Comparison of ENCODE assay signal across 11 cellular contexts in the genomic region with DNA sequence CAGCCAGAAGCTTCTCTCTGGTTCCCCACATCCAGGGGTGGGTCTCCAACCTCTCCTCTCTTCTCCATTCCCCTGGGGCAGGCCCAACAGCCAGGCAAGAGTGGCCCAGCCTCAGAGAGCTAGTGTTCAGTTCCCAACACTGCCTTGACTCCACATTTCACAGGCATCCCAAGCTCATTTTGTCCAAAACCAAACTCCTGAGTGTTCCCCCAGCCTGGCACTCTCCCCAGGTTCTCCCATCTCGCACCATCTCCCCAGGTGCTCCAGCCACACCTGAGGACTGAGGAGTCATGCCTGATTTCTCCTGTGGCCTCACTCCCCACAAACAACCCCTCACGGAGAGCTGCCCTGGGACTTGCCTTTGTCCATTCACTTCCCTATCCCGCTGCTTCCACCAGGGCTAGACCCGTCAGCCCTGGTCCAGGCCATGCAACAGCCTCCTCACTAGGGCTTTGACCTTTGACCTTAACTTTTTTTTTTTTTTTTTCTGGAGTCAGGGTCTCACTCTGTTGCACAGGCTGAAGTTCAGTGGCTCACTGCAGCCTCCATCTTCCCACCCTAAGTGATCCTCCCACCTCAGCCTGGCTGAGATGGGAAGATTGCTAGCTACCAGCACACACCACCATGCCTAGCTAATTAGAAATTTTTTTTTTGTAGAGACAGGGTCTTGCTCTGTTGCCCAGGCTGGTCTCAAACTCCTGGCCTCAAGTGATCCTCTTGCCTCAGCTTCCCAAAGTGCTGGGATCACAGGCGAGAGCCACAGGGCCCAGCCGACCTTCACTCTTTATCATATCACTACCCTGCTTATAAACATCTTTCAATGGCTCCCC. TPM values are rescaled to one million over a fixed set of nuclear protein-coding genes. Genes with fewer than 3 reads are reported as not detected.
DNase-seq lines count a peak whose midpoint lies in the region; ATAC-seq, FAIRE-seq and TF ChIP-seq lines count a peak whose summit lies in the region.
"Had no signal": no experiment of that assay in that cellular context is flagged by ENCODE, and none has a peak within 500 bp of the region (broad histone marks: within the 10 kb centered on the region; RNA-seq: fewer than 3 reads in every experiment).

No MANE protein-coding gene starts in this region.

- WGBS in HepG2 (ENCODE audit: low lambda C conversion rate) = 32% methylated on average over 6 of the region's 6 CpGs

- no peaks in the 10 kb centered on the region for H3K27me3 ChIP-seq in A673 (replicated peaks; ENCODE audit: insufficient read depth, low read depth, low read length, poor library complexity)
- H3K27me3 ChIP-seq in HepG2 (ENCODE audit: control insufficient read depth in 1 of 2, insufficient read depth in 2 of 2, low read length in 2 of 2) = no peaks in the 10 kb centered on the region
- H3K27me3 ChIP-seq: testis had no signal

- H3K4me1 ChIP-seq in A673 (ENCODE audit: insufficient read depth, low read length, poor library complexity, severe bottlenecking) (peaks cover 51% of the 10 kb centered on the region), HepG2 (ENCODE audit: insufficient read depth, low read length) (peaks cover 86% of the 10 kb centered on the region)

- POLR2A ChIA-PET in A673 (lab: Charles Lee; ENCODE audit: low non-redundant PET) = interaction anchor here (0.6 kb wide), 1 partner anchor 237 kb away, joined by 6 read pairs; the partner anchor contains the start of gene ARID3B
- POLR2A ChIA-PET in RWPE1 (lab: Yijun Ruan, JAX; ENCODE audit: low non-redundant PET) = no interaction called here
- POLR2A ChIA-PET in HepG2 (lab: Yijun Ruan, JAX) = interaction anchor here (0.7 to 2.3 kb wide), 7 partner anchors 9 to 590 kb away, joined by 3 to 7 read pairs (median 5); partner anchors contain the start of genes CLK3, CYP1A1 and MAN2C1

- no peak overlapping the region for H3K4me3 ChIP-seq in A673 (ENCODE audit: low read depth, low read length, poor library complexity, severe bottlenecking)
- peak overlapping the region in 1 of 3 experiments; percentile 51; a peak in 2 of 6 replicates for H3K4me3 ChIP-seq in HepG2 (replicated peaks in 1 of 3; ENCODE audit: insufficient read depth in 1 of 3, low read depth in 2 of 3, low read length in 3 of 3)
- H3K4me3 ChIP-seq: testis had no signal

- H3K79me2 ChIP-seq in HepG2 (ENCODE audit: insufficient read depth, low read length) = peaks cover 5% of the 10 kb centered on the region

- H3K9me3 ChIP-seq in A673 (ENCODE audit: low read depth, low read length, poor library complexity, severe bottlenecking) (no peaks in the 10 kb centered on the region), HepG2 (ENCODE audit: low read length) (no peaks in the 10 kb centered on the region)
- H3K9me3 ChIP-seq: testis had no signal

- no peak for TF ChIP-seq RAD21 in HepG2 (CRISPR knock-in tag; IDR thresholded peaks at IDR 0.05)

- BruUV-seq in A673 (replicated peaks; lab: Mats Ljungman, UMichigan) = no TSS peak
- BruUV-seq in HepG2 (replicated peaks; lab: Mats Ljungman, UMichigan) = no TSS peak

- DNase-seq in A673 (ENCODE audit: low spot score) = no peak
- DNase-seq in RWPE1 (ENCODE audit: low spot score) = no peak
- no peak for DNase-seq in HepG2 (ENCODE audit: low spot score)
- DNase-seq in DMS153 (lab: John Stamatoyannopoulos, UW) = no peak
- DNase-seq in HTR-8/SVneo (ENCODE audit: insufficient read length, low spot score) = no peak
- DNase-seq in iPS-NIHi7 (ENCODE audit: extremely low spot score) = no peak
- DNase-seq: NCI-H187, testis had no signal

- ATAC-seq in GM18861 (IDR thresholded peaks at IDR 0.05; ENCODE audit: unreplicated experiment) (peak; percentile 0), HepG2 (peak; percentile 51), HG02763 (IDR thresholded peaks at IDR 0.05; ENCODE audit: unreplicated experiment) (no peak)
- ATAC-seq: SK-N-SH treated with all-trans-retinoic acid at 6 μM for 48 hours had no signal

- intact Hi-C loops in A673 (cut with micrococcal nuclease; ENCODE audit: unreplicated experiment) (loop anchor here (10.0 kb wide), 1 partner anchor 427 kb away; the partner anchor contains the start of gene C15orf39), HepG2 (cut with micrococcal nuclease; ENCODE audit: unreplicated experiment) (no loop called here)

- H3K27ac ChIP-seq in A673 (ENCODE audit: low read depth, low read length, poor library complexity, severe bottlenecking) = peak overlapping the region; percentile 81
- H3K27ac ChIP-seq in RWPE1 = peak overlapping the region; percentile 13
- peak overlapping the region; percentile 1 for H3K27ac ChIP-seq in HepG2 (ENCODE audit: extremely low read length, insufficient read depth, low read length)

- in situ Hi-C loops in HepG2 (cut with HindIII; ENCODE audit: extremely low pct_ligation_motif_present, low pct_unique_long_range_greater_than_20kb) = loop anchor here (10.0 kb wide), 1 partner anchor 177 kb away; the partner anchor contains the start of gene RPP25

- CTCF ChIA-PET in A673 (lab: Charles Lee) (interaction anchor here (0.7 to 1.4 kb wide), 5 partner anchors 8 to 173 kb away, joined by 3 to 6 read pairs (median 5); no protein-coding TSS in a partner anchor), RWPE1 (lab: Yijun Ruan, JAX) (interaction anchor here (0.6 to 2.3 kb wide), 5 partner anchors 9 to 340 kb away, joined by 4 to 10 read pairs (median 5); no protein-coding TSS in a partner anchor), HepG2 (lab: Yijun Ruan, JAX; ENCODE audit: low intra/inter-chr PET ratio, low total read pairs) (interaction anchor here (2.5 kb wide), 1 partner anchor 22 kb away, joined by 6 read pairs; no protein-coding TSS in a partner anchor)

- FAIRE-seq in HepG2 (lab: Jason Lieb, UNC) = peak; percentile 12
- FAIRE-seq in HTR-8/SVneo (lab: Jason Lieb, UNC) = no peak

- no peaks in the 10 kb centered on the region for H3K36me3 ChIP-seq in A673 (ENCODE audit: insufficient read depth, low read length, poor library complexity, severe bottlenecking)
- H3K36me3 ChIP-seq in HepG2 (replicated peaks in 1 of 2; ENCODE audit: control insufficient read depth in 1 of 2, insufficient read depth in 2 of 2, low read length in 2 of 2) = no peaks in the 10 kb centered on the region

- peak overlapping the region; percentile 13; the same call in 1 of the 2 replicates for H3K9ac ChIP-seq in HepG2 (ENCODE audit: insufficient read depth, low read depth, low read length)

- peak overlapping the region; percentile 81 for H3K4me2 ChIP-seq in HepG2 (ENCODE audit: low read depth, low read length)

- no peak for TF ChIP-seq EP300 in HepG2 (IDR thresholded peaks at IDR 0.05; ENCODE audit: low read depth in 2 of 2, low read length in 2 of 2)
- TF ChIP-seq EP300 in HepG2 (CRISPR knock-in tag; IDR thresholded peaks at IDR 0.05; ENCODE audit: borderline replicate concordance) = no peak

- H2AFZ ChIP-seq in HepG2 (ENCODE audit: low read length) = no peak overlapping the region

- TF ChIP-seq CTCF in A673 (conservative IDR thresholded peaks at IDR 0.05; ENCODE audit: low read depth, low read length) = no peak
- no peak for TF ChIP-seq CTCF in RWPE1 (conservative IDR thresholded peaks at IDR 0.05; ENCODE audit: low read depth)
- TF ChIP-seq CTCF in HepG2 (CRISPR knock-in tag; IDR thresholded peaks at IDR 0.05) = no peak

- no peaks in the 10 kb centered on the region for H4K20me1 ChIP-seq in HepG2 (ENCODE audit: insufficient read depth, low read length)

- no peak for TF ChIP-seq POLR2A in HepG2 (IDR thresholded peaks at IDR 0.05; ENCODE audit: insufficient read depth in 1 of 2, low read depth in 2 of 2, low read length in 2 of 2)

RNA-seq across cellular contexts. Expression of gene CSK, which starts 3.9 kb away (rescaled TPM):
- total RNA-seq in A673 (2021) (90.8 and 103 TPM in 2 replicates), HepG2 (2016; rRNA removed; fragmentation: Illumina TruSeq; extraction: Trizol) (20.6 and 21.3 TPM in 2 replicates)
- total RNA-seq in HepG2 (2016; cell fraction: cytosol; rRNA removed; fragmentation: Illumina TruSeq; extraction: Trizol; ENCODE audit: low read depth) = 8.5 and 9.2 TPM in 2 replicates
- total RNA-seq in HepG2 (2016; cell fraction: insoluble cytoplasmic fraction; rRNA removed; fragmentation: Illumina TruSeq; extraction: Trizol) = 17.5 and 21.5 TPM in 2 replicates
- total RNA-seq in HepG2 (2016; cell fraction: membrane; rRNA removed; fragmentation: Illumina TruSeq; extraction: Trizol) = 24.6 and 31.5 TPM in 2 replicates
- total RNA-seq in HepG2 (2016; cell fraction: nucleus; rRNA removed; fragmentation: Illumina TruSeq; extraction: Trizol) = 22.6 and 23.4 TPM in 2 replicates
- polyA plus RNA-seq in HepG2 (2011; rRNA removed) = 12.5 and 18.8 TPM in 2 replicates
- polyA plus RNA-seq in HepG2 (2011; cell fraction: cytosol; rRNA removed) = 13.9 and 14.0 TPM in 2 replicates
- 67.4 and 72.0 TPM in 2 replicates for polyA plus RNA-seq in HepG2 (2011; cell fraction: nucleus; rRNA removed)
- polyA plus RNA-seq in HepG2 (2012) = 26.5 and 39.5 TPM in 2 replicates
- polyA plus RNA-seq in HepG2 (2016; cell fraction: cytosol; fragmentation: Illumina TruSeq; extraction: Trizol; ENCODE audit: low read depth) = 10.3 and 12.4 TPM in 2 replicates
- 42.9 and 49.6 TPM in 2 replicates for polyA plus RNA-seq in HepG2 (2016; cell fraction: insoluble cytoplasmic fraction; fragmentation: Illumina TruSeq; extraction: Trizol; ENCODE audit: low read depth)
- 24.4 and 34.3 TPM in 2 replicates for polyA plus RNA-seq in HepG2 (2016; cell fraction: membrane; fragmentation: Illumina TruSeq; extraction: Trizol; ENCODE audit: low read depth)
- polyA plus RNA-seq in HepG2 (2016; cell fraction: nucleus; fragmentation: Illumina TruSeq; extraction: Trizol; ENCODE audit: insufficient read depth, low read depth) = 80.5 and 84.1 TPM in 2 replicates
- 34.0 and 51.8 TPM in 2 replicates for polyA minus RNA-seq in HepG2 (2011; rRNA and poly(A)+ RNA removed; ENCODE audit: low replicate concordance)
- 19.3 and 20.3 TPM in 2 replicates for polyA minus RNA-seq in HepG2 (2011; cell fraction: cytosol; rRNA and poly(A)+ RNA removed)
- polyA minus RNA-seq in HepG2 (2011; cell fraction: nucleus; rRNA and poly(A)+ RNA removed) = 23.4 and 28.1 TPM in 2 replicates

RNA-seq across cellular contexts. Expression of gene CYP1A2, which starts 29.3 kb away (rescaled TPM):
- not detected in 2 replicates for total RNA-seq in A673 (2021)
- total RNA-seq in HepG2 (2016; rRNA removed; fragmentation: Illumina TruSeq; extraction: Trizol) = not detected in 2 replicates
- not detected in 2 replicates for total RNA-seq in HepG2 (2016; cell fraction: cytosol; rRNA removed; fragmentation: Illumina TruSeq; extraction: Trizol; ENCODE audit: low read depth)
- not detected in 2 replicates for total RNA-seq in HepG2 (2016; cell fraction: insoluble cytoplasmic fraction; rRNA removed; fragmentation: Illumina TruSeq; extraction: Trizol)
- total RNA-seq in HepG2 (2016; cell fraction: membrane; rRNA removed; fragmentation: Illumina TruSeq; extraction: Trizol) = not detected in 2 replicates
- not detected in 2 replicates for total RNA-seq in HepG2 (2016; cell fraction: nucleus; rRNA removed; fragmentation: Illumina TruSeq; extraction: Trizol)
- 0.07 and 0.09 TPM in 2 replicates for polyA plus RNA-seq in HepG2 (2011; rRNA removed)
- 0.03 and 0.13 TPM in 2 replicates for polyA plus RNA-seq in HepG2 (2011; cell fraction: cytosol; rRNA removed)
- polyA plus RNA-seq in HepG2 (2011; cell fraction: nucleus; rRNA removed) = 0.03 TPM in 1 of 2 replicates, not detected in the other
- 0.12 and 0.23 TPM in 2 replicates for polyA plus RNA-seq in HepG2 (2012)
- not detected in 2 replicates for polyA plus RNA-seq in HepG2 (2016; cell fraction: cytosol; fragmentation: Illumina TruSeq; extraction: Trizol; ENCODE audit: low read depth)
- not detected in 2 replicates for polyA plus RNA-seq in HepG2 (2016; cell fraction: insoluble cytoplasmic fraction; fragmentation: Illumina TruSeq; extraction: Trizol; ENCODE audit: low read depth)
- not detected in 2 replicates for polyA plus RNA-seq in HepG2 (2016; cell fraction: membrane; fragmentation: Illumina TruSeq; extraction: Trizol; ENCODE audit: low read depth)
- polyA plus RNA-seq in HepG2 (2016; cell fraction: nucleus; fragmentation: Illumina TruSeq; extraction: Trizol; ENCODE audit: insufficient read depth, low read depth) = not detected in 2 replicates
- 0.05 TPM in 1 of 2 replicates, not detected in the other for polyA minus RNA-seq in HepG2 (2011; rRNA and poly(A)+ RNA removed; ENCODE audit: low replicate concordance)
- polyA minus RNA-seq in HepG2 (2011; cell fraction: cytosol; rRNA and poly(A)+ RNA removed) = not detected in 2 replicates
- not detected in 2 replicates for polyA minus RNA-seq in HepG2 (2011; cell fraction: nucleus; rRNA and poly(A)+ RNA removed)

RNA-seq across cellular contexts. Expression of gene LMAN1L, which starts 34.7 kb away (rescaled TPM):
- total RNA-seq in A673 (2021) (0.80 TPM in 1 of 2 replicates, not detected in the other), HepG2 (2016; rRNA removed; fragmentation: Illumina TruSeq; extraction: Trizol) (not detected in 2 replicates)
- not detected in 2 replicates for total RNA-seq in HepG2 (2016; cell fraction: cytosol; rRNA removed; fragmentation: Illumina TruSeq; extraction: Trizol; ENCODE audit: low read depth)
- total RNA-seq in HepG2 (2016; cell fraction: insoluble cytoplasmic fraction; rRNA removed; fragmentation: Illumina TruSeq; extraction: Trizol) = not detected in 2 replicates
- total RNA-seq in HepG2 (2016; cell fraction: membrane; rRNA removed; fragmentation: Illumina TruSeq; extraction: Trizol) = not detected in 2 replicates
- not detected in 2 replicates for total RNA-seq in HepG2 (2016; cell fraction: nucleus; rRNA removed; fragmentation: Illumina TruSeq; extraction: Trizol)
- not detected in 2 replicates for polyA plus RNA-seq in HepG2 (2011; rRNA removed)
- not detected in 2 replicates for polyA plus RNA-seq in HepG2 (2011; cell fraction: cytosol; rRNA removed)
- polyA plus RNA-seq in HepG2 (2011; cell fraction: nucleus; rRNA removed) = 0.17 and 0.26 TPM in 2 replicates
- not detected in 2 replicates for polyA plus RNA-seq in HepG2 (2012)
- polyA plus RNA-seq in HepG2 (2016; cell fraction: cytosol; fragmentation: Illumina TruSeq; extraction: Trizol; ENCODE audit: low read depth) = not detected in 2 replicates
- polyA plus RNA-seq in HepG2 (2016; cell fraction: insoluble cytoplasmic fraction; fragmentation: Illumina TruSeq; extraction: Trizol; ENCODE audit: low read depth) = not detected in 2 replicates
- not detected in 2 replicates for polyA plus RNA-seq in HepG2 (2016; cell fraction: membrane; fragmentation: Illumina TruSeq; extraction: Trizol; ENCODE audit: low read depth)
- not detected in 2 replicates for polyA plus RNA-seq in HepG2 (2016; cell fraction: nucleus; fragmentation: Illumina TruSeq; extraction: Trizol; ENCODE audit: insufficient read depth, low read depth)
- polyA minus RNA-seq in HepG2 (2011; rRNA and poly(A)+ RNA removed; ENCODE audit: low replicate concordance) = 0.07 TPM in 1 of 2 replicates, not detected in the other
- polyA minus RNA-seq in HepG2 (2011; cell fraction: cytosol; rRNA and poly(A)+ RNA removed) = not detected in 2 replicates
- polyA minus RNA-seq in HepG2 (2011; cell fraction: nucleus; rRNA and poly(A)+ RNA removed) = not detected in 2 replicates

RNA-seq across cellular contexts. Expression of gene CPLX3, which starts 48.4 kb away (rescaled TPM):
- total RNA-seq in A673 (2021) (0.17 and 0.28 TPM in 2 replicates), HepG2 (2016; rRNA removed; fragmentation: Illumina TruSeq; extraction: Trizol) (not detected in 2 replicates)
- not detected in 2 replicates for total RNA-seq in HepG2 (2016; cell fraction: cytosol; rRNA removed; fragmentation: Illumina TruSeq; extraction: Trizol; ENCODE audit: low read depth)
- not detected in 2 replicates for total RNA-seq in HepG2 (2016; cell fraction: insoluble cytoplasmic fraction; rRNA removed; fragmentation: Illumina TruSeq; extraction: Trizol)
- total RNA-seq in HepG2 (2016; cell fraction: membrane; rRNA removed; fragmentation: Illumina TruSeq; extraction: Trizol) = not detected in 2 replicates
- not detected in 2 replicates for total RNA-seq in HepG2 (2016; cell fraction: nucleus; rRNA removed; fragmentation: Illumina TruSeq; extraction: Trizol)
- not detected in 2 replicates for polyA plus RNA-seq in HepG2 (2011; rRNA removed)
- polyA plus RNA-seq in HepG2 (2011; cell fraction: cytosol; rRNA removed) = not detected in 2 replicates
- 0.05 TPM in 1 of 2 replicates, not detected in the other for polyA plus RNA-seq in HepG2 (2011; cell fraction: nucleus; rRNA removed)
- not detected in 2 replicates for polyA plus RNA-seq in HepG2 (2012)
- polyA plus RNA-seq in HepG2 (2016; cell fraction: cytosol; fragmentation: Illumina TruSeq; extraction: Trizol; ENCODE audit: low read depth) = not detected in 2 replicates
- not detected in 2 replicates for polyA plus RNA-seq in HepG2 (2016; cell fraction: insoluble cytoplasmic fraction; fragmentation: Illumina TruSeq; extraction: Trizol; ENCODE audit: low read depth)
- polyA plus RNA-seq in HepG2 (2016; cell fraction: membrane; fragmentation: Illumina TruSeq; extraction: Trizol; ENCODE audit: low read depth) = not detected in 2 replicates
- polyA plus RNA-seq in HepG2 (2016; cell fraction: nucleus; fragmentation: Illumina TruSeq; extraction: Trizol; ENCODE audit: insufficient read depth, low read depth) = not detected in 2 replicates
- not detected in 2 replicates for polyA minus RNA-seq in HepG2 (2011; rRNA and poly(A)+ RNA removed; ENCODE audit: low replicate concordance)
- polyA minus RNA-seq in HepG2 (2011; cell fraction: cytosol; rRNA and poly(A)+ RNA removed) = not detected in 2 replicates
- not detected in 2 replicates for polyA minus RNA-seq in HepG2 (2011; cell fraction: nucleus; rRNA and poly(A)+ RNA removed)

RNA-seq across cellular contexts. Expression of gene CYP1A1, which starts 52.7 kb away (rescaled TPM):
- 0.33 and 0.62 TPM in 2 replicates for total RNA-seq in A673 (2021)
- 4.1 and 7.9 TPM in 2 replicates for total RNA-seq in HepG2 (2016; rRNA removed; fragmentation: Illumina TruSeq; extraction: Trizol)
- 1.3 and 1.7 TPM in 2 replicates for total RNA-seq in HepG2 (2016; cell fraction: cytosol; rRNA removed; fragmentation: Illumina TruSeq; extraction: Trizol; ENCODE audit: low read depth)
- total RNA-seq in HepG2 (2016; cell fraction: insoluble cytoplasmic fraction; rRNA removed; fragmentation: Illumina TruSeq; extraction: Trizol) = 3.5 and 7.6 TPM in 2 replicates
- total RNA-seq in HepG2 (2016; cell fraction: membrane; rRNA removed; fragmentation: Illumina TruSeq; extraction: Trizol) = 3.3 and 3.8 TPM in 2 replicates
- total RNA-seq in HepG2 (2016; cell fraction: nucleus; rRNA removed; fragmentation: Illumina TruSeq; extraction: Trizol) = 8.5 and 8.7 TPM in 2 replicates
- 8.0 and 11.0 TPM in 2 replicates for polyA plus RNA-seq in HepG2 (2011; rRNA removed)
- polyA plus RNA-seq in HepG2 (2011; cell fraction: cytosol; rRNA removed) = 7.0 and 10.8 TPM in 2 replicates
- 8.4 and 11.9 TPM in 2 replicates for polyA plus RNA-seq in HepG2 (2011; cell fraction: nucleus; rRNA removed)
- polyA plus RNA-seq in HepG2 (2012) = 7.0 and 9.5 TPM in 2 replicates
- 1.2 TPM in 2 replicates for polyA plus RNA-seq in HepG2 (2016; cell fraction: cytosol; fragmentation: Illumina TruSeq; extraction: Trizol; ENCODE audit: low read depth)
- 3.4 and 3.6 TPM in 2 replicates for polyA plus RNA-seq in HepG2 (2016; cell fraction: insoluble cytoplasmic fraction; fragmentation: Illumina TruSeq; extraction: Trizol; ENCODE audit: low read depth)
- polyA plus RNA-seq in HepG2 (2016; cell fraction: membrane; fragmentation: Illumina TruSeq; extraction: Trizol; ENCODE audit: low read depth) = 1.9 and 2.1 TPM in 2 replicates
- polyA plus RNA-seq in HepG2 (2016; cell fraction: nucleus; fragmentation: Illumina TruSeq; extraction: Trizol; ENCODE audit: insufficient read depth, low read depth) = 13.4 and 14.2 TPM in 2 replicates
- 2.4 and 6.8 TPM in 2 replicates for polyA minus RNA-seq in HepG2 (2011; rRNA and poly(A)+ RNA removed; ENCODE audit: low replicate concordance)
- polyA minus RNA-seq in HepG2 (2011; cell fraction: cytosol; rRNA and poly(A)+ RNA removed) = 2.5 and 7.8 TPM in 2 replicates
- polyA minus RNA-seq in HepG2 (2011; cell fraction: nucleus; rRNA and poly(A)+ RNA removed) = 1.9 and 5.3 TPM in 2 replicates

Comparison
In these comparisons a context has a peak if more than half of its experiments do, and no peak if none do; other contexts are left out.
1. H3K27ac ChIP-seq: peak in every context shown above with its lines; median percentile 81 in A673; 13 in RWPE1; 1 in HepG2.